Comparison of ENCODE assay signal across 2 cellular contexts in the genomic region with DNA sequence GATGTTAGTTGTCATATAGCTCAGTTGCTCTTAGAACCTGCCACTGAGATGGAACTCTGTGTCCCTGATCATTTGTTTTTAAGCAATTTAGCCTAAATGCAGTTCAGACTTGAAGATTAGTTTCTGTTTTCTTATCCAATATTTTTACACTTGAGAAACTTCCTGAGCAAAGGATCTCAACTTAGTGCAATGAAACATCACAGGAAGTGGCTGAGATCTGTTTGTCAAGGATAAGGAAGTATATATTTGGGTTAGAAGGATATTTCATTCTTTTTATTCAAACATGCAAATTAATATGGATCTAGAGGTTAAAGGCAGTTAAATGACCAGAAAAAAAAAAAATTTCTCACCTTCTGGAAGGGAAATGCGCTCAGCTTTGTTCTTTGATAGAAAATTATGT.
TF ChIP-seq lines count a peak whose summit lies in the region.

No MANE protein-coding gene starts in this region.

TF ChIP-seq in HepG2, 621 proteins besides CTCF, POLR2A, EP300 and RAD21:
- TF ChIP-seq RORA (CRISPR knock-in tag; IDR thresholded peaks at IDR 0.05) (no peak), CEBPB (IDR thresholded peaks at IDR 0.05; ENCODE audit: borderline replicate concordance, low read depth, low read length) (no peak), SRSF4 (IDR thresholded peaks at IDR 0.05; ENCODE audit: low read depth, low read length, poor library complexity, severe bottlenecking) (no peak), ZNF772 (CRISPR knock-in tag; IDR thresholded peaks at IDR 0.05) (no peak), HMG20B (CRISPR knock-in tag; conservative IDR thresholded peaks at IDR 0.05) (no peak), ZNF44 (CRISPR knock-in tag; IDR thresholded peaks at IDR 0.05) (no peak), PHF21A (CRISPR knock-in tag; IDR thresholded peaks at IDR 0.05) (no peak)
- TF ChIP-seq, protein P1, sequence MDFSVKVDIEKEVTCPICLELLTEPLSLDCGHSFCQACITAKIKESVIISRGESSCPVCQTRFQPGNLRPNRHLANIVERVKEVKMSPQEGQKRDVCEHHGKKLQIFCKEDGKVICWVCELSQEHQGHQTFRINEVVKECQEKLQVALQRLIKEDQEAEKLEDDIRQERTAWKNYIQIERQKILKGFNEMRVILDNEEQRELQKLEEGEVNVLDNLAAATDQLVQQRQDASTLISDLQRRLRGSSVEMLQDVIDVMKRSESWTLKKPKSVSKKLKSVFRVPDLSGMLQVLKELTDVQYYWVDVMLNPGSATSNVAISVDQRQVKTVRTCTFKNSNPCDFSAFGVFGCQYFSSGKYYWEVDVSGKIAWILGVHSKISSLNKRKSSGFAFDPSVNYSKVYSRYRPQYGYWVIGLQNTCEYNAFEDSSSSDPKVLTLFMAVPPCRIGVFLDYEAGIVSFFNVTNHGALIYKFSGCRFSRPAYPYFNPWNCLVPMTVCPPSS (IDR thresholded peaks at IDR 0.05) = no peak
- TF ChIP-seq, protein P2, sequence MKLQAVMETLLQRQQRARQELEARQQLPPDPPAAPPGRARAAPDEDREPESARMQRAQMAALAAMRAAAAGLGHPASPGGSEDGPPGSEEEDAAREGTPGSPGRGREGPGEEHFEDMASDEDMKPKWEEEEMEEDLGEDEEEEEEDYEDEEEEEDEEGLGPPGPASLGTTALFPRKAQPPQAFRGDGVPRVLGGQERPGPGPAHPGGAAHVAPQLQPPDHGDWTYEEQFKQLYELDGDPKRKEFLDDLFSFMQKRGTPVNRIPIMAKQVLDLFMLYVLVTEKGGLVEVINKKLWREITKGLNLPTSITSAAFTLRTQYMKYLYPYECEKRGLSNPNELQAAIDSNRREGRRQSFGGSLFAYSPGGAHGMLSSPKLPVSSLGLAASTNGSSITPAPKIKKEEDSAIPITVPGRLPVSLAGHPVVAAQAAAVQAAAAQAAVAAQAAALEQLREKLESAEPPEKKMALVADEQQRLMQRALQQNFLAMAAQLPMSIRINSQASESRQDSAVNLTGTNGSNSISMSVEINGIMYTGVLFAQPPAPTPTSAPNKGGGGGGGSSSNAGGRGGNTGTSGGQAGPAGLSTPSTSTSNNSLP (IDR thresholded peaks at IDR 0.05; ENCODE audit: low read depth, low read length) = no peak
- TF ChIP-seq, protein P3, sequence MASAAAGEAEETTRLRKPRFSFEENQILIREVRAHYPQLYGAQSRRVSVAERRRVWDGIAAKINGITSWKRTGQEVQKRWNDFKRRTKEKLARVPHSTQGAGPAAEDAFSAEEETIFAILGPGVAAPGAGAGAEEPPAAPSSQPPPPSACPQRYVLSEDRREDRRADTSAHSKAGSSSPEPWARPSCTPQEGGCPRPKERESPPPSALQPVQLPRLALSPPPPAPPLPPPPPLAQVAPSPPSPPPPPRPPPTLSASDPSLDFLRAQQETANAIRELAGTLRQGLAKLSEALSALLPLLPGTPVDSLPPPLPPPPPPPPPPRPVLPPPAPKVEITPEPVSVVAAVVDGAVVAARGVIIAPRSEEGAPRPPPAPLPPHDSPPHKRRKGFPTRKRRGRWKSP (CRISPR knock-in tag; IDR thresholded peaks at IDR 0.05) = no peak
- TF ChIP-seq, protein P4, sequence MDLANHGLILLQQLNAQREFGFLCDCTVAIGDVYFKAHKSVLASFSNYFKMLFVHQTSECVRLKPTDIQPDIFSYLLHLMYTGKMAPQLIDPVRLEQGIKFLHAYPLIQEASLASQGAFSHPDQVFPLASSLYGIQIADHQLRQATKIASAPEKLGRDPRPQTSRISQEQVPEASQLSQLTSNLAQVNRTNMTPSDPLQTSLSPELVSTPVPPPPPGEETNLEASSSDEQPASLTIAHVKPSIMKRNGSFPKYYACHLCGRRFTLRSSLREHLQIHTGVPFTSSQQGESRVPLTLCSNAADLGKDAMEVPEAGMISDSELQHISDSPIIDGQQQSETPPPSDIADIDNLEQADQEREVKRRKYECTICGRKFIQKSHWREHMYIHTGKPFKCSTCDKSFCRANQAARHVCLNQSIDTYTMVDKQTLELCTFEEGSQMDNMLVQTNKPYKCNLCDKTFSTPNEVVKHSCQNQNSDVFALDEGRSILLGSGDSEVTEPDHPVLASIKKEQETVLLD (CRISPR knock-in tag; IDR thresholded peaks at IDR 0.05; ENCODE audit: low read depth) = no peak
- TF ChIP-seq, protein P5, sequence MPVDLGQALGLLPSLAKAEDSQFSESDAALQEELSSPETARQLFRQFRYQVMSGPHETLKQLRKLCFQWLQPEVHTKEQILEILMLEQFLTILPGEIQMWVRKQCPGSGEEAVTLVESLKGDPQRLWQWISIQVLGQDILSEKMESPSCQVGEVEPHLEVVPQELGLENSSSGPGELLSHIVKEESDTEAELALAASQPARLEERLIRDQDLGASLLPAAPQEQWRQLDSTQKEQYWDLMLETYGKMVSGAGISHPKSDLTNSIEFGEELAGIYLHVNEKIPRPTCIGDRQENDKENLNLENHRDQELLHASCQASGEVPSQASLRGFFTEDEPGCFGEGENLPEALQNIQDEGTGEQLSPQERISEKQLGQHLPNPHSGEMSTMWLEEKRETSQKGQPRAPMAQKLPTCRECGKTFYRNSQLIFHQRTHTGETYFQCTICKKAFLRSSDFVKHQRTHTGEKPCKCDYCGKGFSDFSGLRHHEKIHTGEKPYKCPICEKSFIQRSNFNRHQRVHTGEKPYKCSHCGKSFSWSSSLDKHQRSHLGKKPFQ (CRISPR knock-in tag; IDR thresholded peaks at IDR 0.05; ENCODE audit: insufficient replicate concordance) = no peak
- TF ChIP-seq, protein P6, sequence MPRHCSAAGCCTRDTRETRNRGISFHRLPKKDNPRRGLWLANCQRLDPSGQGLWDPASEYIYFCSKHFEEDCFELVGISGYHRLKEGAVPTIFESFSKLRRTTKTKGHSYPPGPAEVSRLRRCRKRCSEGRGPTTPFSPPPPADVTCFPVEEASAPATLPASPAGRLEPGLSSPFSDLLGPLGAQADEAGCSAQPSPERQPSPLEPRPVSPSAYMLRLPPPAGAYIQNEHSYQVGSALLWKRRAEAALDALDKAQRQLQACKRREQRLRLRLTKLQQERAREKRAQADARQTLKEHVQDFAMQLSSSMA (CRISPR knock-in tag; IDR thresholded peaks at IDR 0.05) = no peak

TF ChIP-seq in endothelial cell of umbilical vein, 7 proteins besides CTCF, POLR2A, EP300 and RAD21:
- TF ChIP-seq GATA2 (IDR thresholded peaks at IDR 0.05; ENCODE audit: insufficient read depth, insufficient read length, low read depth, low read length) (peak; percentile 79), FOS (IDR thresholded peaks at IDR 0.05; ENCODE audit: borderline replicate concordance, insufficient read depth, low read length) (no peak), JUN (IDR thresholded peaks at IDR 0.05; ENCODE audit: borderline replicate concordance, insufficient read depth, insufficient read length, low read depth) (peak; percentile 52)
